16 cellular contexts compared by ENCODE assay signal in the genomic region with DNA sequence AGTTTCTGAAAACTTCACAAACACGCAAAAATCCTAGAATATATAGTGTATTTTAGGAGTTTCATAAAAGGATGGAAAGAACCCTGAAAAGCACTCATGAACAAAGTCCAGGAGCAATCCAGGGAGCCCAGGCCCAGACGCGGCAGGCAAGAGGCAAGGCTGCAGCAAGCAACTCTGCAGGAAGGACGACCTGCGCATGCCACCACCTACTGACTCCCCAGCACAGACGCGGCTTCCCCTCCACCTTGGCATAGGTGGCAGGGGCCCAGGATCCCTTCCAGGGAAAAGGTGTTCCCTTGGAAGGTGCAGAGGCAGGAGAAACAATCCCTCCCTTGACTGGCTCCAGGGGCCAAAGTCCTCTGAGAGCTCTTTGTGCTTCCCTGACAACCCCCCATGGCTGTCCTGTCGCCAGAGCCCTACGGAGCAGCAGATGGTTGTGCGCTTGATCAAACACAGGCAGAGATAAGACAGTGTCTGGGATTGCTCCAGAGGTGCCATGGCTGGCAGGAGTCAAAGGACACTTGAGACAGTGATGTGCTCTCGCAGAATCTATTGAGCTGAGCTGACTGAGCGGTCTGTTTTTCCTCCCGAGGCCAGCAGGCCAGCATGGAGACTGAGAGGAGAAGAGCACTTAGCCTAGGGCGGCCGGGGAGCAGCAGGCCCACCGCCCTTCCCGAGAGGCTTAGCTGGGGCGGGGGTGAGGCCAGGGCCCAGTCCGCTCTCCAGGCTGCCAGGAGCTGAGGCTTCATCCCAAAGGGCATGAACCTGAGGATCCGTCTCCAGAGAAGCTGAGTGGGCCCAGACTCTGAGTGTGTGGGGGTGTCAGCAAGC. TPM values are rescaled to one million over a fixed set of nuclear protein-coding genes. Genes with fewer than 3 reads are reported as not detected.
DNase-seq lines count a peak whose midpoint lies in the region; ATAC-seq and TF ChIP-seq lines count a peak whose summit lies in the region.
"Had no signal": no experiment of that assay in that cellular context is flagged by ENCODE, and none has a peak within 500 bp of the region (broad histone marks: within the 10 kb centered on the region; RNA-seq: fewer than 3 reads in every experiment).

No MANE protein-coding gene starts in this region.

- ATAC-seq in GM19395 (IDR thresholded peaks at IDR 0.05; ENCODE audit: unreplicated experiment) = no peak
- ATAC-seq: activated naive CD4-positive, alpha-beta T cell treated with anti-CD3 and anti-CD28 coated beads, Interleukin-2, amount 50 U/mL, for 72 hours had no signal

- DNase-seq in NCI-H1417 (lab: John Stamatoyannopoulos, UW) = peak in 2 of 3 experiments; percentile 4 to 59
- no peak for DNase-seq in NCI-H1417 treated with DMSO at 0.1 percent for 48 hours (lab: John Stamatoyannopoulos, UW)
- DNase-seq in NCI-H524 (lab: John Stamatoyannopoulos, UW) = peak; percentile 69 to 75
- DNase-seq in left ventricle myocardium inferior = peak; percentile 25
- no peak for DNase-seq in progenitor cell of endocrine pancreas (ENCODE audit: low spot score, unreplicated experiment)
- no peak for DNase-seq in CD1c-positive myeloid dendritic cell (ENCODE audit: extremely low spot score)
- DNase-seq in effector memory CD4-positive, alpha-beta T cell = no peak
- DNase-seq: 8988T, erythroblast, hypothalamus had no signal

- H3K36me3 Mint-ChIP-seq in progenitor cell of endocrine pancreas (ENCODE audit: insufficient read depth) = no peaks in the 10 kb centered on the region
- H3K36me3 Mint-ChIP-seq: activated naive CD4-positive, alpha-beta T cell treated with anti-CD3 and anti-CD28 coated beads, Interleukin-2, amount 50 U/mL, for 72 hours had no signal

- H3K27ac ChIP-seq in left ventricle myocardium inferior (replicated peaks) = no peak overlapping the region
- H3K27ac ChIP-seq in effector memory CD4-positive, alpha-beta T cell (ENCODE audit: insufficient read depth, low read length, poor library complexity, severe bottlenecking) = no peak overlapping the region
- H3K27ac ChIP-seq: KMS-11, upper lobe of left lung had no signal

- no peaks in the 10 kb centered on the region for H3K36me3 ChIP-seq in left ventricle myocardium inferior
- H3K36me3 ChIP-seq in effector memory CD4-positive, alpha-beta T cell (ENCODE audit: control insufficient read depth, insufficient read depth, low read length) = no peaks in the 10 kb centered on the region
- H3K36me3 ChIP-seq: upper lobe of left lung had no signal

- H3K4me3 ChIP-seq in left ventricle myocardium inferior = no peak overlapping the region
- H3K4me3 ChIP-seq in effector memory CD4-positive, alpha-beta T cell (ENCODE audit: insufficient read depth, low read depth, low read length, poor library complexity, severe bottlenecking) = no peak overlapping the region
- H3K4me3 ChIP-seq: upper lobe of left lung had no signal

- no peaks in the 10 kb centered on the region for H3K4me1 ChIP-seq in left ventricle myocardium inferior
- no peaks in the 10 kb centered on the region for H3K4me1 ChIP-seq in effector memory CD4-positive, alpha-beta T cell (ENCODE audit: control insufficient read depth, insufficient read depth, low read length, poor library complexity, severe bottlenecking)
- H3K4me1 ChIP-seq: upper lobe of left lung had no signal

- no peak for TF ChIP-seq CTCF in left ventricle myocardium inferior (IDR thresholded peaks at IDR 0.05; ENCODE audit: borderline replicate concordance)
- no peak for TF ChIP-seq CTCF in progenitor cell of endocrine pancreas (IDR thresholded peaks at IDR 0.05; ENCODE audit: unreplicated experiment)

- H3K27me3 Mint-ChIP-seq in progenitor cell of endocrine pancreas = peaks cover 14% of the 10 kb centered on the region

- peak overlapping the region; percentile 18 for H3K4me3 Mint-ChIP-seq in progenitor cell of endocrine pancreas (ENCODE audit: low read depth)
- H3K4me3 Mint-ChIP-seq: central memory CD8-positive, alpha-beta T cell; memory B cell had no signal

- H3K9me3 Mint-ChIP-seq in progenitor cell of endocrine pancreas (ENCODE audit: low read depth) = no peaks in the 10 kb centered on the region
- H3K9me3 Mint-ChIP-seq: activated naive CD4-positive, alpha-beta T cell treated with anti-CD3 and anti-CD28 coated beads, Interleukin-2, amount 50 U/mL, for 72 hours; central memory CD8-positive, alpha-beta T cell had no signal

- no peaks in the 10 kb centered on the region for H3K9me3 ChIP-seq in left ventricle myocardium inferior (replicated peaks)
- no peaks in the 10 kb centered on the region for H3K9me3 ChIP-seq in effector memory CD4-positive, alpha-beta T cell (ENCODE audit: control insufficient read depth, low read length)
- H3K9me3 ChIP-seq: upper lobe of left lung had no signal

- H3K4me1 Mint-ChIP-seq in progenitor cell of endocrine pancreas (ENCODE audit: low read depth) = peaks cover 19% of the 10 kb centered on the region
- H3K4me1 Mint-ChIP-seq: central memory CD8-positive, alpha-beta T cell; memory B cell had no signal

- peaks cover 84% of the 10 kb centered on the region for H3K27me3 ChIP-seq in left ventricle myocardium inferior (ENCODE audit: low read depth)
- H3K27me3 ChIP-seq in effector memory CD4-positive, alpha-beta T cell (replicated peaks; ENCODE audit: control insufficient read depth, insufficient read depth, low read length, poor library complexity, severe bottlenecking) = no peaks in the 10 kb centered on the region
- H3K27me3 ChIP-seq: upper lobe of left lung had no signal

- peak overlapping the region; percentile 57 for H3K27ac Mint-ChIP-seq in progenitor cell of endocrine pancreas
- H3K27ac Mint-ChIP-seq: activated naive CD4-positive, alpha-beta T cell treated with anti-CD3 and anti-CD28 coated beads, Interleukin-2, amount 50 U/mL, for 72 hours; memory B cell had no signal

- intact Hi-C loops in left ventricle myocardium inferior (cut with micrococcal nuclease) = no loop called here

RNA-seq across cellular contexts. Expression of a gene that starts 10.8 kb away (rescaled TPM):
- not detected for total RNA-seq in left ventricle myocardium inferior
- total RNA-seq in progenitor cell of endocrine pancreas = 6.4 and 7.0 TPM in 2 replicates
- total RNA-seq: activated naive CD4-positive, alpha-beta T cell treated with anti-CD3 and anti-CD28 coated beads, Interleukin-2, amount 50 U/mL, for 72 hours; upper lobe of left lung had no signal

RNA-seq across cellular contexts. Expression of a gene that starts 15.6 kb away (rescaled TPM):
- total RNA-seq in left ventricle myocardium inferior (not detected), progenitor cell of endocrine pancreas (0.46 and 1.2 TPM in 2 replicates)
- total RNA-seq: activated naive CD4-positive, alpha-beta T cell treated with anti-CD3 and anti-CD28 coated beads, Interleukin-2, amount 50 U/mL, for 72 hours; upper lobe of left lung had no signal

Comparison
In these comparisons a context has a peak if more than half of its experiments do, and no peak if none do; other contexts are left out.
1. DNase-seq: peak in NCI-H1417 (2 of 3), NCI-H524 (2 of 2) and left ventricle myocardium inferior (single experiment); none in NCI-H1417 treated with DMSO at 0.1 percent for 48 hours (single experiment), progenitor cell of endocrine pancreas (single experiment), CD1c-positive myeloid dendritic cell (single experiment) and effector memory CD4-positive, alpha-beta T cell (0 of 3).